ENCODE assay signal across 16 cellular contexts in the genomic region with DNA sequence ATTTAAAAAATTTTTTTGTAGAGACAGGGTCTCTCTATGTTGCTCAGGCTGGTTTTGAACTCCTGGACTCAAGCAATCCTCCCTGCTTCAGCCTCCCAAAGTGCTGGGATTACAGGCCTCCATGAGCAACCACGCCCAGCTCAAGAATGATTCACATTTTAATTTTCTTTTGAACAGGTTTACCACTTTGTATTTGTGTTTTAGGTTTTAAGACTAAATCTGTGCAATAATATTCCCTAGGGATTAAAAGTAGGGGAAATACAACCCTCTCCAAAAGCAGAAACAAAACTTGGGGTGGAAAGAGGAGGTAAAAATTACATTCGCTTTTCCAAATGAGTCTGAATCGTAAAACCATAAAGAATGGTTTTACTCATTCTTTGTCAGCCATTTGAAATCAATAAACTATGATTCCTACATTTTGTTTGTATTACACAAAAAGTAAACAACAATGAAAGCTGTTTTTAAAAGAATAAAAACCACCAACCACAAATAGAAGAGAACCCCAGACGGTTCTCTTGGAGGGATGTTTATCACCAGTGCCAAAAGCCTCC. TPM values are rescaled to one million over a fixed set of nuclear protein-coding genes. Genes with fewer than 3 reads are reported as not detected.
DNase-seq lines count a peak whose midpoint lies in the region; ATAC-seq and TF ChIP-seq lines count a peak whose summit lies in the region.
"Had no signal": no experiment of that assay in that cellular context is flagged by ENCODE, and none has a peak within 500 bp of the region (broad histone marks: within the 10 kb centered on the region; RNA-seq: fewer than 3 reads in every experiment).

No MANE protein-coding gene starts in this region.

- intact Hi-C loops in left cardiac atrium (cut with DNase I) = no loop called here
- intact Hi-C loops in adrenal gland (cut with DNase I) = no loop called here

- H3K36me3 Mint-ChIP-seq in activated T-cell treated with anti-CD3 and anti-CD28 coated beads, Interleukin-2, amount 50 U/mL, for 24 hours (ENCODE audit: low read depth) = peaks cover 79% of the 10 kb centered on the region
- peaks cover 36% of the 10 kb centered on the region for H3K36me3 Mint-ChIP-seq in activated CD4-positive, alpha-beta memory T cell treated with anti-CD3 and anti-CD28 coated beads, Interleukin-2, amount 10 ng/mL, durations not matched to agents 7 days and 5 days (ENCODE audit: low read depth)

- no peak for TF ChIP-seq POLR2A in adrenal gland (IDR thresholded peaks at IDR 0.05)

- H3K4me1 ChIP-seq in hepatocyte (ENCODE audit: insufficient read depth) = no peaks in the 10 kb centered on the region
- no peaks in the 10 kb centered on the region for H3K4me1 ChIP-seq in adrenal gland (replicated peaks in 1 of 2)

- H3K79me2 ChIP-seq in SU-DHL-6 (ENCODE audit: insufficient read depth, low read length) (no peaks in the 10 kb centered on the region), hepatocyte (no peaks in the 10 kb centered on the region)

- no peak for ATAC-seq in left cardiac atrium

- H4K20me1 ChIP-seq in SU-DHL-6 (ENCODE audit: low read depth, low read length) (no peaks in the 10 kb centered on the region), hepatocyte (ENCODE audit: insufficient read depth, poor library complexity, severe bottlenecking) (no peaks in the 10 kb centered on the region)

- 75% methylated on average over 4 of the region's 4 CpGs for WGBS in hepatocyte (ENCODE audit: low lambda C conversion rate, missing lambda C conversion rate)
- WGBS in adrenal gland, 4 donors = 91 to 95% (median 94%) methylated on average over 4 of the region's 4 CpGs

- H3K4me3 ChIP-seq in SU-DHL-6 (ENCODE audit: insufficient read depth, low read length, poor library complexity, severe bottlenecking) = no peak overlapping the region
- H3K4me3 ChIP-seq in hepatocyte = no peak overlapping the region
- no peak overlapping the region for H3K4me3 ChIP-seq in adrenal gland
- H3K4me3 ChIP-seq: SJCRH30 had no signal

- no peaks in the 10 kb centered on the region for H3K9me3 Mint-ChIP-seq in activated T-cell treated with anti-CD3 and anti-CD28 coated beads, Interleukin-2, amount 50 U/mL, for 24 hours
- no peaks in the 10 kb centered on the region for H3K9me3 Mint-ChIP-seq in activated CD4-positive, alpha-beta memory T cell treated with anti-CD3 and anti-CD28 coated beads, Interleukin-2, amount 10 ng/mL, durations not matched to agents 7 days and 5 days

- CTCF ChIA-PET in activated CD4-positive, alpha-beta memory T cell treated with anti-CD3 and anti-CD28 coated beads, Interleukin-2, amount 10 ng/mL, durations not matched to agents 7 days and 5 days (lab: Charles Lee) = interaction anchor here (1.2 kb wide), 2 partner anchors 9 to 47 kb away, joined by 3 read pairs; no protein-coding TSS in a partner anchor

- no peak overlapping the region for H2AFZ ChIP-seq in SU-DHL-6 (ENCODE audit: low read depth, low read length, severe bottlenecking)
- H2AFZ ChIP-seq in hepatocyte = no peak overlapping the region

- no peaks in the 10 kb centered on the region for H3K9me2 ChIP-seq in SU-DHL-6 (replicated peaks; ENCODE audit: insufficient read depth, low read length)
- H3K9me2 ChIP-seq in hepatocyte (replicated peaks; ENCODE audit: insufficient read depth) = no peaks in the 10 kb centered on the region

- POLR2A ChIA-PET in activated CD4-positive, alpha-beta memory T cell treated with anti-CD3 and anti-CD28 coated beads, Interleukin-2, amount 10 ng/mL, durations not matched to agents 7 days and 5 days (lab: Charles Lee) = no interaction called here

- H3K4me1 Mint-ChIP-seq in activated T-cell treated with anti-CD3 and anti-CD28 coated beads, Interleukin-2, amount 50 U/mL, for 24 hours (ENCODE audit: low read depth) = no peaks in the 10 kb centered on the region
- H3K4me1 Mint-ChIP-seq in activated CD4-positive, alpha-beta memory T cell treated with anti-CD3 and anti-CD28 coated beads, Interleukin-2, amount 10 ng/mL, durations not matched to agents 7 days and 5 days = no peaks in the 10 kb centered on the region

- H3K4me2 ChIP-seq in SU-DHL-6 (ENCODE audit: low read depth, low read length, poor library complexity, severe bottlenecking) (no peak overlapping the region), hepatocyte (no peak overlapping the region)
- H3K4me2 ChIP-seq: KMS-11 had no signal

- H3F3A ChIP-seq in SU-DHL-6 (ENCODE audit: insufficient read depth) = peaks cover 50% of the 10 kb centered on the region

- no peaks in the 10 kb centered on the region for H3K27me3 ChIP-seq in SU-DHL-6 (ENCODE audit: low read length)
- H3K27me3 ChIP-seq in hepatocyte = no peaks in the 10 kb centered on the region
- no peaks in the 10 kb centered on the region for H3K27me3 ChIP-seq in adrenal gland
- H3K27me3 ChIP-seq: SJCRH30 had no signal

- H3K27ac ChIP-seq in SU-DHL-6 (ENCODE audit: low read depth, low read length) = peak overlapping the region; percentile 43
- peak overlapping the region; percentile 49 for H3K27ac ChIP-seq in hepatocyte
- no peak overlapping the region for H3K27ac ChIP-seq in adrenal gland
- H3K27ac ChIP-seq: 22Rv1, C4-2B, KMS-11, SJCRH30 had no signal

- H3K9ac ChIP-seq in SU-DHL-6 (ENCODE audit: low read length) = no peak overlapping the region
- H3K9ac ChIP-seq: KMS-11 had no signal

- DNase-seq in activated T-cell treated with anti-CD3 and anti-CD28 coated beads, Interleukin-2, amount 50 U/mL, for 24 hours = no peak
- no peak for DNase-seq in activated T-cell treated with anti-CD3 and anti-CD28 coated beads, Interleukin-2, amount 50 U/mL, for 1 hour
- DNase-seq in hepatocyte (ENCODE audit: low spot score) = no peak
- DNase-seq in left cardiac atrium = no peak
- no peak for DNase-seq in cerebellar nuclear complex (lab: John Stamatoyannopoulos, UW)
- DNase-seq in activated CD4-positive, alpha-beta memory T cell treated with anti-CD3 and anti-CD28 coated beads, Interleukin-2, amount 10 ng/mL, durations not matched to agents 7 days and 5 days = no peak
- DNase-seq in adrenal gland = no peak
- DNase-seq: NCI-H1048, NCI-H146, NCI-H2081, NCI-H748 treated with DMSO at 0.1 percent for 48 hours, SJCRH30 had no signal

- H3K27me3 Mint-ChIP-seq in activated T-cell treated with anti-CD3 and anti-CD28 coated beads, Interleukin-2, amount 50 U/mL, for 24 hours = no peaks in the 10 kb centered on the region
- H3K27me3 Mint-ChIP-seq in activated CD4-positive, alpha-beta memory T cell treated with anti-CD3 and anti-CD28 coated beads, Interleukin-2, amount 10 ng/mL, durations not matched to agents 7 days and 5 days = no peaks in the 10 kb centered on the region

- H3K36me3 ChIP-seq in SU-DHL-6 (ENCODE audit: low read length) (peaks cover 78% of the 10 kb centered on the region), hepatocyte (replicated peaks; ENCODE audit: insufficient read depth, low read depth) (no peaks in the 10 kb centered on the region), adrenal gland (replicated peaks in 1 of 2) (peaks cover 0 to 19% of the 10 kb centered on the region in 2 donors)

- TF ChIP-seq CTCF in SU-DHL-6 (IDR thresholded peaks at IDR 0.05; ENCODE audit: insufficient read depth, low read length, poor library complexity, severe bottlenecking) = no peak
- no peak for TF ChIP-seq CTCF in hepatocyte (IDR thresholded peaks at IDR 0.05; ENCODE audit: poor library complexity)
- no peak for TF ChIP-seq CTCF in adrenal gland (IDR thresholded peaks at IDR 0.05)

- no peak overlapping the region for H3K4me3 Mint-ChIP-seq in activated T-cell treated with anti-CD3 and anti-CD28 coated beads, Interleukin-2, amount 50 U/mL, for 24 hours
- H3K4me3 Mint-ChIP-seq in activated CD4-positive, alpha-beta memory T cell treated with anti-CD3 and anti-CD28 coated beads, Interleukin-2, amount 10 ng/mL, durations not matched to agents 7 days and 5 days = no peak overlapping the region

- H3K9me3 ChIP-seq in SU-DHL-6 (ENCODE audit: insufficient read depth, low read length) (no peaks in the 10 kb centered on the region), hepatocyte (ENCODE audit: low read depth) (no peaks in the 10 kb centered on the region), adrenal gland (replicated peaks in 1 of 3) (no peaks in the 10 kb centered on the region)
- H3K9me3 ChIP-seq: SJCRH30 had no signal

- peak overlapping the region; percentile 61 for H3K27ac Mint-ChIP-seq in activated T-cell treated with anti-CD3 and anti-CD28 coated beads, Interleukin-2, amount 50 U/mL, for 24 hours
- H3K27ac Mint-ChIP-seq in activated CD4-positive, alpha-beta memory T cell treated with anti-CD3 and anti-CD28 coated beads, Interleukin-2, amount 10 ng/mL, durations not matched to agents 7 days and 5 days = no peak overlapping the region

RNA-seq across cellular contexts. Expression of a gene that starts 37.8 kb away (rescaled TPM):
- total RNA-seq in hepatocyte (7.4 and 9.5 TPM in 2 replicates), left cardiac atrium (1 to 10 TPM; 2.5 to 3.0 TPM), adrenal gland (10 to 100 TPM in 3 of 8 donors, 1 to 10 TPM in 5; 5.5 to 15.8 (median 9.2) TPM)
- polyA plus RNA-seq in hepatocyte (3.6 and 6.1 TPM in 2 replicates), adrenal gland (1 to 10 TPM; 3.3 to 8.1 (median 8.1) TPM)
- total RNA-seq in activated CD4-positive, alpha-beta memory T cell treated with anti-CD3 and anti-CD28 coated beads, Interleukin-2, amount 10 ng/mL, durations not matched to agents 7 days and 5 days = 1 to 10 TPM; 5.8 to 9.3 TPM

RNA-seq across cellular contexts. Expression of a gene that starts 48.6 kb away (rescaled TPM):
- total RNA-seq in hepatocyte = 41.6 and 45.7 TPM in 2 replicates
- 25.5 and 28.6 TPM in 2 replicates for polyA plus RNA-seq in hepatocyte
- 10 to 100 TPM; 15.3 to 17.8 TPM for total RNA-seq in left cardiac atrium
- total RNA-seq in activated CD4-positive, alpha-beta memory T cell treated with anti-CD3 and anti-CD28 coated beads, Interleukin-2, amount 10 ng/mL, durations not matched to agents 7 days and 5 days = 10 to 100 TPM; 35.8 to 41.6 TPM
- 10 to 100 TPM; 23.7 to 64.6 (median 35.2) TPM for total RNA-seq in adrenal gland
- 10 to 100 TPM; 16.4 to 37.4 (median 21.6) TPM for polyA plus RNA-seq in adrenal gland

Comparison
In these comparisons a context has a peak if more than half of its experiments do, and no peak if none do; other contexts are left out.
1. H3K27ac ChIP-seq: peak in SU-DHL-6 (single experiment) and hepatocyte (single experiment); none in adrenal gland (0 of 5).